ENCODE assay signal across 26 cellular contexts in the genomic region with DNA sequence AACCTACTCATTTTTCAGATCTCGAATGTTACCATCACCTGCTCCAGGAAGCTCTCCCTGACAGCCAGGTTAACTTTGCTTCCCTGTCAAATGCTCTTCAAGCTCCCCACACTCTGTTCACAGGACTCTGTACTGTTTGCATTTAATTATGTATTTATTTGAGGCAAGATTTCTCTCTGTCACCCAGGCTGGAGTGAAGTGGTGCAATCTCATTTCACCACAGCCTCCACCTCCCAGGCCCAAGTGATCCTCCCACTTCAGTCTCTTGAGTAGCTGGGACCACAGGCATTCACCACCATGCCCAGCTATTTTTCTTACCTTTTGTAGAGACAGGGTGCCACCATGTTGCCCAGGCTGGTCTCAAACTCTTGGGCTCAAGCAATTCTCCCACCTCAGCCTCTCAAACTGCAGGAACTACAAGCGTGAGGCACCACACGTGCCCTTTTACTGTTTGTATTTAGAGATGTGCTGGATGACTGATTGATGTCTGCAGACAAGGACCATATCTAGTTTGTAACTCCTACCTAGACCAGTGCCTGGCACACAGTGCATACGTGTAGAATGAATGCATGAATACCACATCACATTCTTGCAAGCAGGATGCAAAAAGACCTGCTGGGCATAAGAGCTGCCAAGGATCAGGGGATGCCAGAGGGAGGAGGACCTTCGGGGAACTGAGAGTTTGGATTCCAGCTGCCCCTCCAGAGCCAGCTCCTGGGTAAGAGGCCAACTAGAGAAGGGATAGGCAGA. TPM values are rescaled to one million over a fixed set of nuclear protein-coding genes. Genes with fewer than 3 reads are reported as not detected.
DNase-seq lines count a peak whose midpoint lies in the region; ATAC-seq and TF ChIP-seq lines count a peak whose summit lies in the region.
"Had no signal": no experiment of that assay in that cellular context is flagged by ENCODE, and none has a peak within 500 bp of the region (broad histone marks: within the 10 kb centered on the region; RNA-seq: fewer than 3 reads in every experiment).

No MANE protein-coding gene starts in this region.

- CTCF ChIA-PET in PC-3 (lab: Charles Lee): no interaction called here

- TF ChIP-seq POLR2A in Peyer's patch (IDR thresholded peaks at IDR 0.05): no peak

- H3K9me2 ChIP-seq in hepatocyte (replicated peaks; ENCODE audit: insufficient read depth) (no peaks in the 10 kb centered on the region), PC-3 (replicated peaks; ENCODE audit: low read length) (no peaks in the 10 kb centered on the region)

- intact Hi-C loops in cardiac septum (cut with DNase I) (no loop called here), left cardiac atrium (cut with DNase I) (no loop called here), PC-3 (cut with micrococcal nuclease) (no loop called here)

- no peak overlapping the region for H3K9ac ChIP-seq in PC-3 (ENCODE audit: low read length)
- H3K9ac ChIP-seq: BLaER1 had no signal

- TF ChIP-seq CTCF in hepatocyte (IDR thresholded peaks at IDR 0.05; ENCODE audit: poor library complexity): no peak
- TF ChIP-seq CTCF in PC-3 (conservative IDR thresholded peaks at IDR 0.05; ENCODE audit: low read depth, low read length): no peak
- TF ChIP-seq CTCF in Peyer's patch (IDR thresholded peaks at IDR 0.05): no peak

- H4K20me1 ChIP-seq in hepatocyte (ENCODE audit: insufficient read depth, poor library complexity, severe bottlenecking) (no peaks in the 10 kb centered on the region), PC-3 (ENCODE audit: low read length) (no peaks in the 10 kb centered on the region)
- H4K20me1 ChIP-seq: BLaER1 had no signal

- no peak overlapping the region for H3K27ac ChIP-seq in hepatocyte
- no peak overlapping the region for H3K27ac ChIP-seq in PC-3 (ENCODE audit: low read length)
- no peak overlapping the region for H3K27ac ChIP-seq in Peyer's patch
- H3K27ac ChIP-seq: BLaER1, pancreas had no signal

- H3K4me2 ChIP-seq in hepatocyte (no peak overlapping the region), PC-3 (ENCODE audit: low read length) (no peak overlapping the region)
- H3K4me2 ChIP-seq: BLaER1 had no signal

- BruUV-seq in PC-3 (replicated peaks; lab: Mats Ljungman, UMichigan): no TSS peak

- no peaks in the 10 kb centered on the region for H3F3A ChIP-seq in PC-3 (ENCODE audit: low read length, unreplicated experiment)

- POLR2A ChIA-PET in PC-3 (lab: Charles Lee; ENCODE audit: unreplicated experiment): interaction anchor here (0.6 kb wide), 1 partner anchor 168 kb away, joined by 6 read pairs; no protein-coding TSS in a partner anchor

- ATAC-seq in left cardiac atrium (no peak), PC-3 (no peak)
- ATAC-seq: Panc1; pancreas; stimulated activated effector memory CD8-positive, alpha-beta T cell treated with anti-CD3 and anti-CD28 coated beads, Interleukin-12 subunit alpha, Interleukin-12 subunit beta, amount 100 ng/mL, for 72 hours had no signal

- no peaks in the 10 kb centered on the region for H3K36me3 ChIP-seq in hepatocyte (replicated peaks; ENCODE audit: insufficient read depth, low read depth)
- H3K36me3 ChIP-seq in PC-3 (ENCODE audit: low read depth, low read length): no peaks in the 10 kb centered on the region
- H3K36me3 ChIP-seq in Peyer's patch: no peaks in the 10 kb centered on the region
- H3K36me3 ChIP-seq: BLaER1, pancreas, transverse colon had no signal

- H3K79me2 ChIP-seq in hepatocyte (no peaks in the 10 kb centered on the region), PC-3 (ENCODE audit: low read length) (no peaks in the 10 kb centered on the region)

- H3K9me3 ChIP-seq in hepatocyte (ENCODE audit: low read depth): no peaks in the 10 kb centered on the region
- H3K9me3 ChIP-seq in PC-3 (ENCODE audit: low read length): no peaks in the 10 kb centered on the region
- no peaks in the 10 kb centered on the region for H3K9me3 ChIP-seq in Peyer's patch
- H3K9me3 ChIP-seq: BLaER1, pancreas, transverse colon had no signal

- peaks cover 18% of the 10 kb centered on the region for H3K4me1 ChIP-seq in hepatocyte (ENCODE audit: insufficient read depth)
- H3K4me1 ChIP-seq in PC-3 (ENCODE audit: insufficient read depth, low read length): no peaks in the 10 kb centered on the region
- peaks cover 0 to 23% (median 2%) of the 10 kb centered on the region in 4 donors for H3K4me1 ChIP-seq in Peyer's patch
- H3K4me1 ChIP-seq: pancreas had no signal

- H3K4me3 ChIP-seq in hepatocyte (no peak overlapping the region), PC-3 (ENCODE audit: low read length) (no peak overlapping the region), Peyer's patch (no peak overlapping the region)
- H3K4me3 ChIP-seq: BLaER1, pancreas, transverse colon had no signal

- H2AFZ ChIP-seq in hepatocyte: no peak overlapping the region
- no peak overlapping the region for H2AFZ ChIP-seq in PC-3 (ENCODE audit: low read length)

- H3K27me3 ChIP-seq in hepatocyte: no peaks in the 10 kb centered on the region
- H3K27me3 ChIP-seq in PC-3 (ENCODE audit: low read length): no peaks in the 10 kb centered on the region
- H3K27me3 ChIP-seq in Peyer's patch: no peaks in the 10 kb centered on the region
- H3K27me3 ChIP-seq: BLaER1, pancreas, transverse colon had no signal

- WGBS in hepatocyte (ENCODE audit: low lambda C conversion rate, missing lambda C conversion rate): 85% methylated on average over 5 of the region's 5 CpGs

- DNase-seq in cardiac septum (ENCODE audit: low spot score) (peak; percentile 47), left cardiac atrium (no peak), NCI-H510A treated with DMSO at 0.1 percent for 48 hours (lab: John Stamatoyannopoulos, UW) (peak; percentile 87), hepatocyte (ENCODE audit: low spot score) (peak; percentile 32), PC-3 (no peak), Peyer's patch (no peak), AG08395 (ENCODE audit: low spot score) (no peak)
- DNase-seq: activated CD4-positive, alpha-beta T cell treated with anti-CD3 and anti-CD28 coated beads, Interleukin-2, amount 10 ng/mL, durations not matched to agents 24 days and 14 days; activated effector memory CD4-positive, alpha-beta T cell treated with Interleukin-2 at 50 U/mL for 16 hours; activated naive CD8-positive, alpha-beta T cell treated with anti-CD3 and anti-CD28 coated beads for 36 hours; activated T-cell treated with anti-CD3 and anti-CD28 coated beads, Interleukin-2, amount 50 U/mL, for 1 hour; aorta; effector CD8-positive, alpha-beta T cell; hypothalamus; Kasumi-1; NCI-H1092; NCI-H1694; NCI-H2227 treated with DMSO at 0.1 percent for 48 hours; nephron progenitor cell; pancreas; SHP77 treated with DMSO at 0.1 percent for 48 hours; SW 1271; transverse colon had no signal

RNA-seq across cellular contexts. Expression of a gene that starts 15.6 kb away (rescaled TPM):
- total RNA-seq in cardiac septum (11.2 TPM), left cardiac atrium (10 to 100 TPM in 1 of 2 donors, 1 to 10 TPM in 1; 8.3 to 10.7 TPM), hepatocyte (29.2 and 31.1 TPM in 2 replicates), PC-3 (2014; rRNA removed) (9.2 and 9.7 TPM in 2 replicates), Peyer's patch (10 to 100 TPM; 31.2 to 51.3 (median 37.8) TPM)
- polyA plus RNA-seq in hepatocyte: 33.1 and 37.5 TPM in 2 replicates

RNA-seq across cellular contexts. Expression of a gene that starts 30.7 kb away (rescaled TPM):
- total RNA-seq in cardiac septum (167 TPM), left cardiac atrium (100 to 1,000 TPM; 134 to 148 TPM), hepatocyte (24.5 and 28.0 TPM in 2 replicates), PC-3 (2014; rRNA removed) (25.9 and 29.4 TPM in 2 replicates), Peyer's patch (10 to 100 TPM; 12.1 to 15.0 (median 14.4) TPM)
- polyA plus RNA-seq in hepatocyte: 24.0 and 24.6 TPM in 2 replicates

Comparison
In these comparisons a context has a peak if more than half of its experiments do, and no peak if none do; other contexts are left out.
1. DNase-seq: peak in cardiac septum (single experiment), NCI-H510A treated with DMSO at 0.1 percent for 48 hours (single experiment) and hepatocyte (single experiment); none in left cardiac atrium (single experiment), PC-3 (single experiment), Peyer's patch (0 of 3) and AG08395 (single experiment).